21 cellular contexts compared by ENCODE assay signal in the genomic region with DNA sequence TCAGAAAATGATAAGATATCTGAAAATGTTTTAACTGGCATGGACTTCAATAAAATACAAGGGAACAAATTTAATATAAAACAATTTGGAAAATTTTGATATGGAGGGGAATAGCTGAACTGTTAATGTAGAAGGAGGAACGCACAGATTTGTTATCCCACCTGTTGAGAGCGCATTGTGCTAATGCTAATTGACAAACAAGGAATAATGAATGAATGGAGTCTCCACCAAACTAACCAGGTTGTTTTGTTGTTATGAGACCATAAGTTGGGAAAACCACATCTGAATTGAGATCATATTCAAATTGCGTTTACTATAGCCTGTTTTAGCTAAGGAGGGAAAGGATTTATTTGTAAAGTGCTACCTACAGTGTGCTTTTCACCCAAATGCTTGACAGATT.
A peak's percentile ranks its signal among the peaks of the same experiment; 100 is the strongest.
DNase-seq lines count a peak whose midpoint lies in the region; ATAC-seq and TF ChIP-seq lines count a peak whose summit lies in the region.
"Had no signal": no experiment of that assay in that cellular context is flagged by ENCODE, and none has a peak within 500 bp of the region (broad histone marks: within the 10 kb centered on the region; RNA-seq: fewer than 3 reads in every experiment).

No MANE protein-coding gene starts in this region.

- CTCF ChIA-PET in WTC11 (lab: Charles Lee): no interaction called here

- POLR2A ChIA-PET in WTC11 (lab: Charles Lee): no interaction called here

- ATAC-seq in WTC11: no peak
- ATAC-seq in activated T-cell treated with anti-CD3 and anti-CD28 coated beads, Interleukin-2, amount 50 U/mL, for 72 hours (replicated peaks in 1 of 2): no peak
- no peak for ATAC-seq in GM19467 (IDR thresholded peaks at IDR 0.05; ENCODE audit: unreplicated experiment)
- ATAC-seq in GM18868 (IDR thresholded peaks at IDR 0.05; ENCODE audit: unreplicated experiment): no peak
- ATAC-seq: A549, HCT116, HepG2 had no signal

- no peak for TF ChIP-seq CTCF in WTC11 (IDR thresholded peaks at IDR 0.05)

- no peaks in the 10 kb centered on the region for H3K36me3 Mint-ChIP-seq in WTC11
- H3K36me3 Mint-ChIP-seq in activated T-cell treated with anti-CD3 and anti-CD28 coated beads, Interleukin-2, amount 50 U/mL, for 72 hours (ENCODE audit: insufficient read depth in 2 of 2): peaks cover 2 to 3% of the 10 kb centered on the region in 2 donors
- H3K36me3 Mint-ChIP-seq: CD14-positive monocyte; CD4-positive, alpha-beta memory T cell; IgD-negative memory B cell had no signal

- DNase-seq in WTC11 (ENCODE audit: low spot score): no peak
- DNase-seq in activated T-cell treated with anti-CD3 and anti-CD28 coated beads, Interleukin-2, amount 50 U/mL, for 72 hours: no peak
- no peak for DNase-seq in NCI-H2107 treated with DMSO at 0.1 percent for 48 hours (lab: John Stamatoyannopoulos, UW; ENCODE audit: unreplicated experiment)
- DNase-seq: AML-193; CD4-positive, alpha-beta memory T cell; DMS153; DMS79; GDM1; HFFc6; KBM-7 had no signal

- H3K9me3 Mint-ChIP-seq in WTC11: no peaks in the 10 kb centered on the region
- H3K9me3 Mint-ChIP-seq in activated T-cell treated with anti-CD3 and anti-CD28 coated beads, Interleukin-2, amount 50 U/mL, for 72 hours: peaks cover 4 to 5% of the 10 kb centered on the region in 2 donors

- H3K4me1 ChIP-seq in HUES48 (ENCODE audit: control insufficient read depth, insufficient read depth, low read length) (peaks cover 77% of the 10 kb centered on the region), iPS-20b (ENCODE audit: insufficient read depth, low read length) (peaks cover 60% of the 10 kb centered on the region)
- H3K4me1 ChIP-seq: A549 had no signal

- H3K4me1 Mint-ChIP-seq in WTC11: peaks cover 73% of the 10 kb centered on the region
- no peaks in the 10 kb centered on the region for H3K4me1 Mint-ChIP-seq in activated T-cell treated with anti-CD3 and anti-CD28 coated beads, Interleukin-2, amount 50 U/mL, for 72 hours (ENCODE audit: low read depth)
- H3K4me1 Mint-ChIP-seq: CD4-positive, alpha-beta memory T cell; IgD-negative memory B cell had no signal

- H3K27ac ChIP-seq in HUES48 (ENCODE audit: low read depth, low read length): peak overlapping the region; percentile 78
- H3K27ac ChIP-seq in iPS-20b (ENCODE audit: low read length): peak overlapping the region; percentile 78
- H3K27ac ChIP-seq: A549, BLaER1, HL-60 had no signal

- H3K9me3 ChIP-seq in HUES48 (ENCODE audit: control insufficient read depth, insufficient read depth, low read length) (no peaks in the 10 kb centered on the region), iPS-20b (ENCODE audit: insufficient read depth, low read depth, low read length) (no peaks in the 10 kb centered on the region)
- H3K9me3 ChIP-seq: A549 had no signal

- peak overlapping the region; percentile 8; the same call in 1 of the 2 replicates for H3K4me3 ChIP-seq in HUES48 (ENCODE audit: low read depth, low read length)
- peak overlapping the region; percentile 49; the same call in 1 of the 2 replicates for H3K4me3 ChIP-seq in iPS-20b (ENCODE audit: low read length)
- H3K4me3 ChIP-seq: A549, BLaER1 had no signal

- no peak overlapping the region for H3K9ac ChIP-seq in HUES48 (ENCODE audit: low read depth, low read length)
- no peak overlapping the region; the same call in 1 of the 2 replicates for H3K9ac ChIP-seq in iPS-20b (ENCODE audit: low read depth, low read length)
- H3K9ac ChIP-seq: BLaER1 had no signal

- H3K36me3 ChIP-seq in HUES48 (ENCODE audit: control insufficient read depth, insufficient read depth, low read length): no peaks in the 10 kb centered on the region
- no peaks in the 10 kb centered on the region for H3K36me3 ChIP-seq in iPS-20b (ENCODE audit: insufficient read depth, low read depth, low read length)
- H3K36me3 ChIP-seq: BLaER1 had no signal

- peak overlapping the region; percentile 39 for H3K4me3 Mint-ChIP-seq in WTC11
- H3K4me3 Mint-ChIP-seq in activated T-cell treated with anti-CD3 and anti-CD28 coated beads, Interleukin-2, amount 50 U/mL, for 72 hours: no peak overlapping the region
- H3K4me3 Mint-ChIP-seq: CD14-positive monocyte; CD4-positive, alpha-beta memory T cell; HFFc6; IgD-negative memory B cell had no signal

- no peaks in the 10 kb centered on the region; the same call in 1 of the 2 replicates for H3K27me3 Mint-ChIP-seq in WTC11 (ENCODE audit: low read depth)
- H3K27me3 Mint-ChIP-seq in activated T-cell treated with anti-CD3 and anti-CD28 coated beads, Interleukin-2, amount 50 U/mL, for 72 hours (ENCODE audit: low read depth): no peaks in the 10 kb centered on the region
- H3K27me3 Mint-ChIP-seq: CD4-positive, alpha-beta memory T cell; IgD-negative memory B cell had no signal

- peak overlapping the region; percentile 95 for H3K27ac Mint-ChIP-seq in WTC11
- no peak overlapping the region for H3K27ac Mint-ChIP-seq in activated T-cell treated with anti-CD3 and anti-CD28 coated beads, Interleukin-2, amount 50 U/mL, for 72 hours
- H3K27ac Mint-ChIP-seq: CD14-positive monocyte; CD4-positive, alpha-beta memory T cell; HFFc6; IgD-negative memory B cell had no signal

- H3K27me3 ChIP-seq in HUES48 (ENCODE audit: control insufficient read depth, insufficient read depth, low read length) (no peaks in the 10 kb centered on the region), iPS-20b (ENCODE audit: insufficient read depth, low read length) (no peaks in the 10 kb centered on the region)
- H3K27me3 ChIP-seq: BLaER1 had no signal

TF ChIP-seq in WTC11, 78 proteins besides CTCF, POLR2A, EP300 and RAD21:
- TF ChIP-seq, protein P1, sequence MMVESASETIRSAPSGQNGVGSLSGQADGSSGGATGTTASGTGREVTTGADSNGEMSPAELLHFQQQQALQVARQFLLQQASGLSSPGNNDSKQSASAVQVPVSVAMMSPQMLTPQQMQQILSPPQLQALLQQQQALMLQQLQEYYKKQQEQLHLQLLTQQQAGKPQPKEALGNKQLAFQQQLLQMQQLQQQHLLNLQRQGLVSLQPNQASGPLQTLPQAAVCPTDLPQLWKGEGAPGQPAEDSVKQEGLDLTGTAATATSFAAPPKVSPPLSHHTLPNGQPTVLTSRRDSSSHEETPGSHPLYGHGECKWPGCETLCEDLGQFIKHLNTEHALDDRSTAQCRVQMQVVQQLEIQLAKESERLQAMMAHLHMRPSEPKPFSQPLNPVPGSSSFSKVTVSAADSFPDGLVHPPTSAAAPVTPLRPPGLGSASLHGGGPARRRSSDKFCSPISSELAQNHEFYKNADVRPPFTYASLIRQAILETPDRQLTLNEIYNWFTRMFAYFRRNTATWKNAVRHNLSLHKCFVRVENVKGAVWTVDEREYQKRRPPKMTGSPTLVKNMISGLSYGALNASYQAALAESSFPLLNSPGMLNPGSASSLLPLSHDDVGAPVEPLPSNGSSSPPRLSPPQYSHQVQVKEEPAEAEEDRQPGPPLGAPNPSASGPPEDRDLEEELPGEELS (CRISPR knock-in tag; IDR thresholded peaks at IDR 0.05): peak; percentile 66; the same call in 1 of the 2 replicates
- TF ChIP-seq CREM (CRISPR knock-in tag; IDR thresholded peaks at IDR 0.05): no peak
